8 cellular contexts compared by ENCODE assay signal in the genomic region with DNA sequence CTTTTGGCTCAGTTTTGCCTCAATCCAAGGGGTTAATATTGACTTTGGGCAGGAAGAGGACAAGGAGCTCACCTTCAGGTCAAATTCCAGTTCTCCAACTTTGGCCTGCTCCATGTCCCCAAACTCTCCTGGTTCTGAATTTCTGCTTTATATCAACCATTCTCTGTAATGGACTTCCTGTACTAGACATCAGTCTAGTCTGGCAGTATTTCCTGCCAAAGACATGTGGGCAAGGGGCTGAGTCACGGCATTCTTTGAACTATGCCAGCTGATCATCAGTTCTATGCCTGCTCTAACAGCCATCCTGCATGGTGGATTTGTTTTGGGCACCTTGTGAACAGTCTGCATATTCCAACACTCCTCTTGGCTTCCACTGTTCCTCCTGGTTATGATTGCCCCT.
DNase-seq lines count a peak whose midpoint lies in the region; ATAC-seq and TF ChIP-seq lines count a peak whose summit lies in the region.

No MANE protein-coding gene starts in this region.

- TF ChIP-seq CTCF in gastrocnemius medialis (IDR thresholded peaks at IDR 0.05 in 4 of 5, conservative IDR thresholded peaks at IDR 0.05 in 1 of 5) = no peak
- TF ChIP-seq CTCF in GM10266 (IDR thresholded peaks at IDR 0.05; ENCODE audit: control insufficient read depth, insufficient read depth, low read depth, missing control alignments) = no peak
- TF ChIP-seq CTCF in endothelial cell (IDR thresholded peaks at IDR 0.05; ENCODE audit: unreplicated experiment) = no peak

- H3K27ac ChIP-seq in gastrocnemius medialis = peak overlapping the region in 1 of 4 donors; percentile 13

- no peak for TF ChIP-seq POLR2A in gastrocnemius medialis (IDR thresholded peaks at IDR 0.05)

- no peak overlapping the region for H3K27ac Mint-ChIP-seq in endothelial cell (ENCODE audit: unreplicated experiment)

- in situ Hi-C loops in gastrocnemius medialis (cut with MboI; ENCODE audit: low sequenced_read_pairs in 4 of 4) = no loop called here

- H3K9me3 ChIP-seq in gastrocnemius medialis = no peaks in the 10 kb centered on the region

- H3K4me3 Mint-ChIP-seq in endothelial cell (ENCODE audit: unreplicated experiment) = no peak overlapping the region

- DNase-seq in GM04503 (ENCODE audit: low read depth) = peak; percentile 19
- DNase-seq in SW 1271 (lab: John Stamatoyannopoulos, UW) = peak; percentile 40 to 41
- DNase-seq in amniotic epithelial cell (ENCODE audit: low read depth) = peak; percentile 52
- peak; percentile 10 to 18 for DNase-seq in gastrocnemius medialis
- DNase-seq in GM10266 (ENCODE audit: extremely low spot score) = no peak
- DNase-seq in DMS79 (lab: John Stamatoyannopoulos, UW) = no peak
- no peak for DNase-seq in endothelial cell (ENCODE audit: low spot score)

- H3K4me1 Mint-ChIP-seq in endothelial cell (ENCODE audit: unreplicated experiment) = peaks cover 4% of the 10 kb centered on the region

- no peaks in the 10 kb centered on the region for H3K27me3 ChIP-seq in gastrocnemius medialis

- H3K27me3 Mint-ChIP-seq in endothelial cell (ENCODE audit: unreplicated experiment) = no peaks in the 10 kb centered on the region

- peaks cover 4 to 20% of the 10 kb centered on the region in 2 donors for H3K4me1 ChIP-seq in gastrocnemius medialis

- peak; percentile 70 to 74 for ATAC-seq in gastrocnemius medialis
- no peak for ATAC-seq in HG02884 (IDR thresholded peaks at IDR 0.05; ENCODE audit: unreplicated experiment)

- no peaks in the 10 kb centered on the region for H3K36me3 Mint-ChIP-seq in endothelial cell (ENCODE audit: low read depth, unreplicated experiment)

- H3K9me3 Mint-ChIP-seq in endothelial cell (ENCODE audit: unreplicated experiment) = no peaks in the 10 kb centered on the region

- H3K36me3 ChIP-seq in gastrocnemius medialis = no peaks in the 10 kb centered on the region

- intact Hi-C loops in gastrocnemius medialis (cut with DNase I; ENCODE audit: low total_unique reads) = no loop called here

- no peak overlapping the region for H3K4me3 ChIP-seq in gastrocnemius medialis

Comparison
In these comparisons a context has a peak if more than half of its experiments do, and no peak if none do; other contexts are left out.
1. DNase-seq: peak in GM04503 (single experiment), SW 1271 (2 of 2), amniotic epithelial cell (single experiment) and gastrocnemius medialis (2 of 2); none in GM10266 (single experiment), DMS79 (single experiment) and endothelial cell (single experiment).